Comparison of ENCODE assay signal across 14 cellular contexts in genomic region chr19:47432499-47432898, GRCh38. TPM values are rescaled to one million over a fixed set of nuclear protein-coding genes. Genes with fewer than 3 reads are reported as not detected.
DNase-seq lines count a peak whose midpoint lies in the region; ATAC-seq and TF ChIP-seq lines count a peak whose summit lies in the region.
"Had no signal": no experiment of that assay in that cellular context is flagged by ENCODE, and none has a peak within 500 bp of the region (broad histone marks: within the 10 kb centered on the region; RNA-seq: fewer than 3 reads in every experiment).

No MANE protein-coding gene starts in this region.

- H2BK20ac ChIP-seq in IMR-90 (ENCODE audit: low read depth, low read length): no peak overlapping the region

- H3K9me2 ChIP-seq in SU-DHL-6 (replicated peaks; ENCODE audit: insufficient read depth, low read length): no peaks in the 10 kb centered on the region

- peaks cover 22% of the 10 kb centered on the region for H3K27me3 ChIP-seq in CD4-positive, alpha-beta T cell (ENCODE audit: control insufficient read depth, insufficient read depth, low read length)
- H3K27me3 ChIP-seq in IMR-90 (ENCODE audit: control insufficient read depth, insufficient read depth, low read length) (peaks cover 3% of the 10 kb centered on the region; the same call in 1 of the 2 replicates), SU-DHL-6 (ENCODE audit: low read length) (no peaks in the 10 kb centered on the region)

- H3K27ac Mint-ChIP-seq in CD4-positive, alpha-beta T cell: no peak overlapping the region

- no peak overlapping the region for H3K4me2 ChIP-seq in IMR-90 (ENCODE audit: low read depth, low read length)
- H3K4me2 ChIP-seq in SU-DHL-6 (ENCODE audit: low read depth, low read length, poor library complexity, severe bottlenecking): no peak overlapping the region

- H3K9me3 ChIP-seq in CD4-positive, alpha-beta T cell (ENCODE audit: control insufficient read depth, low read length): no peaks in the 10 kb centered on the region
- no peaks in the 10 kb centered on the region for H3K9me3 ChIP-seq in IMR-90 (ENCODE audit: control insufficient read depth, insufficient read depth, low read length)
- H3K9me3 ChIP-seq in SU-DHL-6 (ENCODE audit: insufficient read depth, low read length): no peaks in the 10 kb centered on the region
- H3K9me3 ChIP-seq: HAP-1 had no signal

- no peaks in the 10 kb centered on the region for H3K79me2 ChIP-seq in SU-DHL-6 (ENCODE audit: insufficient read depth, low read length)

- H4K8ac ChIP-seq in IMR-90 (ENCODE audit: low read depth in 2 of 2, low read length in 2 of 2): no peak overlapping the region

- H4K20me1 ChIP-seq in IMR-90 (ENCODE audit: insufficient read depth, low read length) (peaks cover 6% of the 10 kb centered on the region; the same call in 1 of the 2 replicates), SU-DHL-6 (ENCODE audit: low read depth, low read length) (no peaks in the 10 kb centered on the region)

- dilution Hi-C loops in IMR-90 (cut with HindIII; ENCODE audit: low sequenced_read_pairs, unreplicated experiment): no loop called here

- no peak overlapping the region for H4K91ac ChIP-seq in IMR-90 (ENCODE audit: insufficient read depth, low read depth, low read length)

- H3K9ac ChIP-seq in IMR-90 (ENCODE audit: low read depth, low read length): no peak overlapping the region
- no peak overlapping the region for H3K9ac ChIP-seq in SU-DHL-6 (ENCODE audit: low read length)

- H2BK15ac ChIP-seq in IMR-90 (ENCODE audit: low read depth, low read length): no peak overlapping the region

- peaks cover 3% of the 10 kb centered on the region; the same call in 1 of the 2 replicates for H3K4me1 ChIP-seq in IMR-90 (ENCODE audit: control insufficient read depth, insufficient read depth, low read length)

- in situ Hi-C loops in IMR-90 (cut with MboI; ENCODE audit: low sequenced_read_pairs): loop anchor here (10.0 kb wide), 1 partner anchor 352 kb away; no protein-coding TSS in a partner anchor

- no peak overlapping the region for H2BK120ac ChIP-seq in IMR-90 (ENCODE audit: low read depth, low read length)

- no peak overlapping the region for H2AK9ac ChIP-seq in IMR-90 (replicated peaks; ENCODE audit: low read depth, low read length, poor library complexity)

- H3K36me3 ChIP-seq in IMR-90 (ENCODE audit: control insufficient read depth, insufficient read depth, low read length): no peaks in the 10 kb centered on the region
- no peaks in the 10 kb centered on the region for H3K36me3 ChIP-seq in SU-DHL-6 (ENCODE audit: low read length)
- H3K36me3 ChIP-seq: HAP-1 had no signal

- no peak overlapping the region for H2AK5ac ChIP-seq in IMR-90 (ENCODE audit: low read depth, low read length)

- peaks cover 25% of the 10 kb centered on the region for H3K4me1 Mint-ChIP-seq in CD4-positive, alpha-beta T cell (ENCODE audit: low read depth)

- ATAC-seq in CD4-positive, alpha-beta T cell (ENCODE audit: poor library complexity): no peak
- ATAC-seq in IMR-90 (ENCODE audit: low read depth): no peak
- ATAC-seq in HG03432 (IDR thresholded peaks at IDR 0.05; ENCODE audit: unreplicated experiment): no peak

- no peak overlapping the region for H3K14ac ChIP-seq in IMR-90 (replicated peaks; ENCODE audit: low read depth, low read length)

- no peak overlapping the region for H3K56ac ChIP-seq in IMR-90 (ENCODE audit: extremely low read depth, insufficient read depth, low read length)

- H2BK5ac ChIP-seq in IMR-90 (ENCODE audit: low read depth, low read length, poor library complexity, severe bottlenecking): no peak overlapping the region

- POLR2A ChIA-PET in CD4-positive, alpha-beta T cell (lab: Charles Lee): interaction anchor here (2.2 kb wide), 1 partner anchor 313 kb away, joined by 10 read pairs; the partner anchor contains the start of gene NOP53
- POLR2A ChIA-PET in IMR-90 (lab: Charles Lee; ENCODE audit: unreplicated experiment): no interaction called here

- no peak overlapping the region for H3K23ac ChIP-seq in IMR-90 (ENCODE audit: low read depth, low read length)

- H3K9me1 ChIP-seq in IMR-90 (ENCODE audit: insufficient read depth, low read length): peaks cover 11% of the 10 kb centered on the region; the same call in 1 of the 2 replicates

- no peak for TF ChIP-seq RAD21 in IMR-90 (IDR thresholded peaks at IDR 0.05; ENCODE audit: low read length)

- H3K4me3 ChIP-seq in IMR-90 (ENCODE audit: insufficient read depth, low read depth, low read length) (no peak overlapping the region), SU-DHL-6 (ENCODE audit: insufficient read depth, low read length, poor library complexity, severe bottlenecking) (no peak overlapping the region)
- H3K4me3 ChIP-seq: HAP-1 had no signal

- H3K4me3 Mint-ChIP-seq in CD4-positive, alpha-beta T cell: peak overlapping the region; percentile 4

- H2AFZ ChIP-seq in IMR-90 (replicated peaks; ENCODE audit: low read length, poor library complexity) (no peak overlapping the region), SU-DHL-6 (ENCODE audit: low read depth, low read length, severe bottlenecking) (peak overlapping the region; percentile 10)

- no peak overlapping the region for H3K18ac ChIP-seq in IMR-90 (ENCODE audit: low read depth, low read length)

- TF ChIP-seq CTCF in CD4-positive, alpha-beta T cell (IDR thresholded peaks at IDR 0.05): no peak
- TF ChIP-seq CTCF in IMR-90 (conservative IDR thresholded peaks at IDR 0.05; ENCODE audit: low read depth, low read length): no peak
- TF ChIP-seq CTCF in SU-DHL-6 (IDR thresholded peaks at IDR 0.05; ENCODE audit: insufficient read depth, low read length, poor library complexity, severe bottlenecking): no peak

- CTCF ChIA-PET in CD4-positive, alpha-beta T cell (lab: Charles Lee): interaction anchor here (0.8 to 5.7 kb wide), 3 partner anchors 83 to 275 kb away, joined by 3 to 50 read pairs (median 5); no protein-coding TSS in a partner anchor
- CTCF ChIA-PET in IMR-90 (lab: Yijun Ruan, JAX): interaction anchor here (1.0 to 2.2 kb wide), 2 partner anchors 51 to 275 kb away, joined by 5 to 10 read pairs; partner anchors contain the start of gene KPTN

- BruUV-seq in IMR-90 (replicated peaks; lab: Mats Ljungman, UMichigan): no TSS peak

- H3K4ac ChIP-seq in IMR-90 (ENCODE audit: low read depth, low read length): no peak overlapping the region

- peaks cover 54% of the 10 kb centered on the region for H3K27me3 Mint-ChIP-seq in CD4-positive, alpha-beta T cell

- TF ChIP-seq POLR2A in IMR-90 (IDR thresholded peaks at IDR 0.05; ENCODE audit: low read depth, low read length): no peak

- no peaks in the 10 kb centered on the region for H3K36me3 Mint-ChIP-seq in CD4-positive, alpha-beta T cell (ENCODE audit: low read depth)
- H3K36me3 Mint-ChIP-seq: CD4-positive, alpha-beta memory T cell had no signal

- no peaks in the 10 kb centered on the region for H3K9me3 Mint-ChIP-seq in CD4-positive, alpha-beta T cell
- H3K9me3 Mint-ChIP-seq: CD4-positive, alpha-beta memory T cell had no signal

- H3F3A ChIP-seq in SU-DHL-6 (ENCODE audit: insufficient read depth): peaks cover 7% of the 10 kb centered on the region

- no peak overlapping the region for H3K27ac ChIP-seq in CD4-positive, alpha-beta T cell (ENCODE audit: low read depth, low read length)
- H3K27ac ChIP-seq in IMR-90 (ENCODE audit: insufficient read depth, low read length): no peak overlapping the region
- H3K27ac ChIP-seq in SU-DHL-6 (ENCODE audit: low read depth, low read length): no peak overlapping the region

- H3K79me1 ChIP-seq in IMR-90 (ENCODE audit: low read depth in 1 of 2, low read length in 2 of 2): no peaks in the 10 kb centered on the region

- DNase-seq in CD4-positive, alpha-beta T cell: no peak
- no peak for DNase-seq in IMR-90
- no peak for DNase-seq in H4 (ENCODE audit: low spot score)
- no peak for DNase-seq in D341Med (ENCODE audit: low spot score)
- no peak for DNase-seq in NCI-H774 (lab: John Stamatoyannopoulos, UW)
- DNase-seq: C1 segment of cervical spinal cord; CD4-positive, alpha-beta memory T cell; DMS153; DMS79 treated with DMSO at 0.1 percent for 48 hours; GDM1; GOT3 had no signal

- no peak overlapping the region for H4K5ac ChIP-seq in IMR-90 (ENCODE audit: low read depth, low read length)

- intact Hi-C loops in CD4-positive, alpha-beta T cell (cut with DNase I, micrococcal nuclease): loop anchor here in 1 of 2 experiments (10.0 kb wide), 1 partner anchor 172 kb away; the partner anchor contains the start of gene BICRA
- intact Hi-C loops in IMR-90 (cut with micrococcal nuclease): no loop called here

TF ChIP-seq in IMR-90, 13 proteins besides CTCF, POLR2A, EP300 and RAD21:
- TF ChIP-seq MAFK (IDR thresholded peaks at IDR 0.05; ENCODE audit: low read depth, low read length) (peak; percentile 44; the same call in 1 of the 2 replicates), RFX5 (IDR thresholded peaks at IDR 0.05; ENCODE audit: low read depth, low read length) (no peak)

RNA-seq across cellular contexts. Expression of gene MEIS3, which starts 13.2 kb away (rescaled TPM):
- under 1 TPM in 1 of 2 experiments, not detected in 1; 0.47 TPM for total RNA-seq in CD4-positive, alpha-beta T cell
- 28.3 and 32.4 TPM in 2 replicates for total RNA-seq in IMR-90 (2012; rRNA removed)
- polyA plus RNA-seq in IMR-90 (2012; rRNA removed): 33.0 TPM in 2 replicates
- polyA plus RNA-seq in IMR-90 (2012; cell fraction: cytosol; rRNA removed): 33.1 and 39.8 TPM in 2 replicates
- 97.7 and 112 TPM in 2 replicates for polyA plus RNA-seq in IMR-90 (2012; cell fraction: nucleus; rRNA removed; ENCODE audit: low replicate concordance)
- total RNA-seq in H4 (2014; rRNA removed; shearing (Covaris generic)): 45.8 and 52.2 TPM in 2 replicates

RNA-seq across cellular contexts. Expression of gene SLC8A2, which starts 39.2 kb away (rescaled TPM):
- not detected for total RNA-seq in CD4-positive, alpha-beta T cell
- not detected in 2 replicates for total RNA-seq in IMR-90 (2012; rRNA removed)
- 0.05 and 0.10 TPM in 2 replicates for polyA plus RNA-seq in IMR-90 (2012; rRNA removed)
- polyA plus RNA-seq in IMR-90 (2012; cell fraction: cytosol; rRNA removed): 0.14 TPM in 1 of 2 replicates, not detected in the other
- 0.32 and 0.45 TPM in 2 replicates for polyA plus RNA-seq in IMR-90 (2012; cell fraction: nucleus; rRNA removed; ENCODE audit: low replicate concordance)
- 0.19 TPM in 1 of 2 replicates, not detected in the other for total RNA-seq in H4 (2014; rRNA removed; shearing (Covaris generic))
- total RNA-seq: CD4-positive, alpha-beta memory T cell had no signal
- polyA plus RNA-seq: CD4-positive, alpha-beta memory T cell had no signal

RNA-seq across cellular contexts. Expression of gene KPTN, which starts 51.5 kb away (rescaled TPM):
- 1 to 10 TPM; 3.6 to 4.5 TPM for total RNA-seq in CD4-positive, alpha-beta T cell
- total RNA-seq in IMR-90 (2012; rRNA removed): 3.9 and 4.1 TPM in 2 replicates
- polyA plus RNA-seq in IMR-90 (2012; rRNA removed): 13.5 and 15.4 TPM in 2 replicates
- 8.7 and 12.4 TPM in 2 replicates for polyA plus RNA-seq in IMR-90 (2012; cell fraction: cytosol; rRNA removed)
- 32.1 and 54.1 TPM in 2 replicates for polyA plus RNA-seq in IMR-90 (2012; cell fraction: nucleus; rRNA removed; ENCODE audit: low replicate concordance)
- 9.2 and 10.6 TPM in 2 replicates for total RNA-seq in H4 (2014; rRNA removed; shearing (Covaris generic))

Comparison
In these comparisons a context has a peak if more than half of its experiments do, and no peak if none do; other contexts are left out.
1. RNA of gene MEIS3, which starts 13.2 kb away (total RNA-seq): 45.8 to 52.2 TPM in H4 and 28.3 to 32.4 TPM in IMR-90; 0.47 TPM in CD4-positive, alpha-beta T cell; every median in the first group is over 10 times any median in the second.